Comparison of ENCODE assay signal across 16 cellular contexts in genomic region chr5:1526151-1526631, GRCh38. TPM values are rescaled to one million over a fixed set of nuclear protein-coding genes. Genes with fewer than 3 reads are reported as not detected.
DNase-seq lines count a peak whose midpoint lies in the region; ATAC-seq, FAIRE-seq and TF ChIP-seq lines count a peak whose summit lies in the region.
"Had no signal": no experiment of that assay in that cellular context is flagged by ENCODE, and none has a peak within 500 bp of the region (broad histone marks: within the 10 kb centered on the region; RNA-seq: fewer than 3 reads in every experiment).

No MANE protein-coding gene starts in this region.

- H3K27me3 ChIP-seq in dorsolateral prefrontal cortex = no peaks in the 10 kb centered on the region
- no peaks in the 10 kb centered on the region for H3K27me3 ChIP-seq in pancreas
- H3K27me3 ChIP-seq: left lung, neutrophil had no signal

- TF ChIP-seq CTCF in dorsolateral prefrontal cortex (IDR thresholded peaks at IDR 0.05 in 54 of 56, conservative IDR thresholded peaks at IDR 0.05 in 2 of 56; ENCODE audit: low read depth in 1 of 56, partially characterized antibody in 56 of 56) (no peak), pancreas (IDR thresholded peaks at IDR 0.05) (no peak)

- no peaks in the 10 kb centered on the region for H3K27me3 Mint-ChIP-seq in stimulated activated naive CD8-positive, alpha-beta T cell treated with anti-CD3 and anti-CD28 coated beads, Interleukin-15, Interleukin-2, amounts not matched to agents 100 ng/mL and 50 ng/mL, for 24 hours
- H3K27me3 Mint-ChIP-seq: activated naive CD4-positive, alpha-beta T cell treated with anti-CD3 and anti-CD28 coated beads, Interleukin-2, amount 50 U/mL, for 24 hours had no signal

- H3K4me3 ChIP-seq in dorsolateral prefrontal cortex (no peak overlapping the region), pancreas (no peak overlapping the region)
- H3K4me3 ChIP-seq: left lung had no signal

- no peak for ATAC-seq in stimulated activated naive CD8-positive, alpha-beta T cell treated with anti-CD3 and anti-CD28 coated beads, Interleukin-15, Interleukin-2, amounts not matched to agents 100 U/mL and 50 U/mL, for 24 hours
- ATAC-seq in pancreas (no peak), HG03280 (IDR thresholded peaks at IDR 0.05; ENCODE audit: unreplicated experiment) (no peak)
- ATAC-seq: left lung had no signal

- H3K27ac ChIP-seq in dorsolateral prefrontal cortex = no peak overlapping the region
- no peak overlapping the region for H3K27ac ChIP-seq in pancreas
- H3K27ac ChIP-seq: left lung, neutrophil had no signal

- peak overlapping the region; percentile 71 for H3K27ac Mint-ChIP-seq in stimulated activated naive CD8-positive, alpha-beta T cell treated with anti-CD3 and anti-CD28 coated beads, Interleukin-15, Interleukin-2, amounts not matched to agents 100 ng/mL and 50 ng/mL, for 24 hours
- H3K27ac Mint-ChIP-seq: activated naive CD4-positive, alpha-beta T cell treated with anti-CD3 and anti-CD28 coated beads, Interleukin-2, amount 50 U/mL, for 24 hours; T-helper 1 cell treated with Interleukin-12 subunit alpha and Interleukin-12 subunit beta and Interleukin-4 antibody, amounts not matched to agents 30 μg/mL and 1 μg/mL, for 36 hours had no signal

- no peak for DNase-seq in stimulated activated naive CD8-positive, alpha-beta T cell treated with anti-CD3 and anti-CD28 coated beads, Interleukin-15, Interleukin-2, amounts not matched to agents 100 U/mL and 50 U/mL, for 24 hours
- peak in 7 of 10 donors; percentile 1 to 27 (median 23) for DNase-seq in dorsolateral prefrontal cortex
- peak in 4 of 6 donors; percentile 5 to 67 (median 33) for DNase-seq in pancreas
- no peak for DNase-seq in RCC 7860 (ENCODE audit: low spot score)
- no peak for DNase-seq in erythroblast (lab: John Stamatoyannopoulos, UW)
- DNase-seq in NCI-H2107 treated with DMSO at 0.1 percent for 48 hours (lab: John Stamatoyannopoulos, UW; ENCODE audit: unreplicated experiment) = no peak
- DNase-seq: activated CD4-positive, alpha-beta T cell treated with anti-CD3 and anti-CD28 coated beads, Interleukin-2, amount 50 U/mL, for 1 hour; DMS153; NCI-H1436; NCI-H510A treated with DMSO at 0.1 percent for 48 hours had no signal

- H3K4me3 Mint-ChIP-seq in stimulated activated naive CD8-positive, alpha-beta T cell treated with anti-CD3 and anti-CD28 coated beads, Interleukin-15, Interleukin-2, amounts not matched to agents 100 ng/mL and 50 ng/mL, for 24 hours = no peak overlapping the region
- H3K4me3 Mint-ChIP-seq: activated naive CD4-positive, alpha-beta T cell treated with anti-CD3 and anti-CD28 coated beads, Interleukin-2, amount 50 U/mL, for 24 hours; T-helper 1 cell treated with Interleukin-12 subunit alpha and Interleukin-12 subunit beta and Interleukin-4 antibody, amounts not matched to agents 30 μg/mL and 1 μg/mL, for 36 hours had no signal

- WGBS in pancreas, 2 donors = 86 to 88% methylated on average over 8 of the region's 8 CpGs

- intact Hi-C loops in dorsolateral prefrontal cortex (cut with DNase I) (loop anchor here in 1 of 2 donors (10.0 kb wide), 1 partner anchor 69 kb away; no protein-coding TSS in a partner anchor), pancreas (cut with DNase I) (no loop called here)

- H3K4me1 Mint-ChIP-seq in stimulated activated naive CD8-positive, alpha-beta T cell treated with anti-CD3 and anti-CD28 coated beads, Interleukin-15, Interleukin-2, amounts not matched to agents 100 ng/mL and 50 ng/mL, for 24 hours (ENCODE audit: low read depth) = peaks cover 40% of the 10 kb centered on the region

- TF ChIP-seq POLR2A in erythroblast (IDR thresholded peaks at IDR 0.05; ENCODE audit: low read length) = no peak

- no peaks in the 10 kb centered on the region for H3K9me3 Mint-ChIP-seq in stimulated activated naive CD8-positive, alpha-beta T cell treated with anti-CD3 and anti-CD28 coated beads, Interleukin-15, Interleukin-2, amounts not matched to agents 100 ng/mL and 50 ng/mL, for 24 hours
- H3K9me3 Mint-ChIP-seq: activated naive CD4-positive, alpha-beta T cell treated with anti-CD3 and anti-CD28 coated beads, Interleukin-2, amount 50 U/mL, for 24 hours; T-helper 1 cell treated with Interleukin-12 subunit alpha and Interleukin-12 subunit beta and Interleukin-4 antibody, amounts not matched to agents 30 μg/mL and 1 μg/mL, for 36 hours had no signal

- H3K4me1 ChIP-seq in pancreas = no peaks in the 10 kb centered on the region

- no peaks in the 10 kb centered on the region for H3K36me3 ChIP-seq in pancreas

- H3K9me3 ChIP-seq in pancreas = no peaks in the 10 kb centered on the region
- H3K9me3 ChIP-seq: left lung, neutrophil had no signal

- peaks cover 6% of the 10 kb centered on the region for H3K36me3 Mint-ChIP-seq in stimulated activated naive CD8-positive, alpha-beta T cell treated with anti-CD3 and anti-CD28 coated beads, Interleukin-15, Interleukin-2, amounts not matched to agents 100 ng/mL and 50 ng/mL, for 24 hours (ENCODE audit: low read depth)

- FAIRE-seq in pancreas (lab: Jason Lieb, UNC) (no peak), RCC 7860 (lab: Jason Lieb, UNC) (no peak)

RNA-seq across cellular contexts. Expression of gene LPCAT1, which starts 2.4 kb away (rescaled TPM):
- total RNA-seq in dorsolateral prefrontal cortex = 10 to 100 TPM; 24.4 to 66.5 (median 41.3) TPM
- 10 to 100 TPM in 2 of 6 donors, 1 to 10 TPM in 4; 6.5 to 26.1 (median 7.8) TPM for total RNA-seq in pancreas
- polyA plus RNA-seq in pancreas = 10 to 100 TPM; 19.2 to 19.7 TPM

Comparison
In these comparisons a context has a peak if more than half of its experiments do, and no peak if none do; other contexts are left out.
1. DNase-seq: peak in dorsolateral prefrontal cortex (7 of 10) and pancreas (4 of 6); none in stimulated activated naive CD8-positive, alpha-beta T cell treated with anti-CD3 and anti-CD28 coated beads, Interleukin-15, Interleukin-2, amounts not matched to agents 100 U/mL and 50 U/mL, for 24 hours (single experiment), RCC 7860 (single experiment), erythroblast (0 of 2) and NCI-H2107 treated with DMSO at 0.1 percent for 48 hours (single experiment).